19 cellular contexts compared by ENCODE assay signal in the genomic region with DNA sequence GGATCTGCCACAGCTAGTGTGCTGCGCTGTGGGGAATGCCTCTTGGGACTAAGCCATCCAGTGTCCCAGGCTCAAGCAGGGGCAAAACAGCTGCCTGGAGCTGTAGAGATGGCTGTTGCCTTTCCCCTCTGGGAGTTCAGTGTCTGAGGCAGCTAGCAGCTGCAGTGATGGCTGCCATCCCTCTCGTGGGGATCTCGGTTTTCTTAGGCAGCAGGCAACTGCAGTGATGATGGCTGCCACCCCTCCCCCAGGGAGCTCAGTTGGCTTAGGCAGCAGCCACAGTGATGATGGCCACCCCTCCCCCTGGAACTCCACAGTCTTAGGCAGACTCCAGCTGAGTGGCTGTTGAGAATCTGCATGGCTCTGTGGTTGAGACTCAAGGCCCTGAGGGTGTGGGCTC.
DNase-seq lines count a peak whose midpoint lies in the region; ATAC-seq and TF ChIP-seq lines count a peak whose summit lies in the region.
"Had no signal": no experiment of that assay in that cellular context is flagged by ENCODE, and none has a peak within 500 bp of the region (broad histone marks: within the 10 kb centered on the region; RNA-seq: fewer than 3 reads in every experiment).

No MANE protein-coding gene starts in this region.

- H2AK5ac ChIP-seq in trophoblast cell (ENCODE audit: low read length), result no peak overlapping the region

- no peaks in the 10 kb centered on the region for H3K36me3 ChIP-seq in BE2C
- peaks cover 0 to 2% of the 10 kb centered on the region in 2 experiments for H3K36me3 ChIP-seq in trophoblast cell (ENCODE audit: control insufficient read depth in 1 of 2, insufficient read depth in 2 of 2, low read length in 2 of 2)
- H3K36me3 ChIP-seq: Peyer's patch had no signal

- no peak overlapping the region for H3K27ac ChIP-seq in trophoblast cell (ENCODE audit: low read depth, low read length)
- H3K27ac ChIP-seq: 22Rv1, C4-2B, Peyer's patch had no signal

- no peak overlapping the region for H2AFZ ChIP-seq in trophoblast cell (ENCODE audit: insufficient read depth, low read length, poor library complexity)

- H3K18ac ChIP-seq in trophoblast cell (ENCODE audit: low read length), result no peak overlapping the region

- no peak overlapping the region for H3K4ac ChIP-seq in trophoblast cell (ENCODE audit: low read depth, low read length)

- H4K91ac ChIP-seq in trophoblast cell (ENCODE audit: low read depth, low read length), result no peak overlapping the region

- H3K36me3 Mint-ChIP-seq in WTC11, result no peaks in the 10 kb centered on the region
- no peaks in the 10 kb centered on the region for H3K36me3 Mint-ChIP-seq in activated naive CD8-positive, alpha-beta T cell treated with anti-CD3 and anti-CD28 coated beads for 36 hours
- H3K36me3 Mint-ChIP-seq: CD8-positive, alpha-beta memory T cell had no signal

- H3K4me3 Mint-ChIP-seq in WTC11, result no peak overlapping the region
- H3K4me3 Mint-ChIP-seq in activated naive CD8-positive, alpha-beta T cell treated with anti-CD3 and anti-CD28 coated beads for 36 hours, result no peak overlapping the region
- H3K4me3 Mint-ChIP-seq: CD8-positive, alpha-beta memory T cell had no signal

- no peak overlapping the region for H3K23ac ChIP-seq in trophoblast cell (ENCODE audit: low read length)

- H4K12ac ChIP-seq in trophoblast cell (ENCODE audit: low read depth, low read length), result no peak overlapping the region

- H3K79me1 ChIP-seq in trophoblast cell (ENCODE audit: low read length), result no peaks in the 10 kb centered on the region

- no peaks in the 10 kb centered on the region for H3K9me3 ChIP-seq in BE2C
- peaks cover 2% of the 10 kb centered on the region for H3K9me3 ChIP-seq in trophoblast cell (ENCODE audit: insufficient read depth, low read depth, low read length)
- H3K9me3 ChIP-seq: Peyer's patch had no signal

- no peak overlapping the region for H2BK12ac ChIP-seq in trophoblast cell (ENCODE audit: low read length)

- H3K4me3 ChIP-seq in BE2C (ENCODE audit: low read depth, low read length), result no peak overlapping the region
- H3K4me3 ChIP-seq in trophoblast cell (ENCODE audit: low read depth, low read length), result no peak overlapping the region
- H3K4me3 ChIP-seq: Peyer's patch had no signal

- H3K79me2 ChIP-seq in trophoblast cell (ENCODE audit: control insufficient read depth, insufficient read depth, low read length, poor library complexity), result no peaks in the 10 kb centered on the region

- no peak overlapping the region for H2BK120ac ChIP-seq in trophoblast cell (ENCODE audit: insufficient read depth, low read length, poor library complexity)

- CTCF ChIA-PET in WTC11 (lab: Charles Lee), result no interaction called here

- no peak for TF ChIP-seq CTCF in BE2C (IDR thresholded peaks at IDR 0.05; ENCODE audit: low read depth, low read length)
- no peak for TF ChIP-seq CTCF in WTC11 (IDR thresholded peaks at IDR 0.05)

- no peaks in the 10 kb centered on the region for H3K27me3 Mint-ChIP-seq in WTC11 (ENCODE audit: low read depth)
- H3K27me3 Mint-ChIP-seq in activated naive CD8-positive, alpha-beta T cell treated with anti-CD3 and anti-CD28 coated beads for 36 hours, result no peaks in the 10 kb centered on the region
- H3K27me3 Mint-ChIP-seq: CD8-positive, alpha-beta memory T cell had no signal

- peaks cover 16% of the 10 kb centered on the region for H3K4me1 ChIP-seq in BE2C
- H3K4me1 ChIP-seq in trophoblast cell (ENCODE audit: control insufficient read depth in 1 of 2, insufficient read depth in 2 of 2, low read length in 2 of 2), result no peaks in the 10 kb centered on the region
- H3K4me1 ChIP-seq: Peyer's patch had no signal

- no peak overlapping the region for H3K4me2 ChIP-seq in trophoblast cell (ENCODE audit: low read length)

- DNase-seq in BE2C, result peak; percentile 77
- DNase-seq in NCI-H2171 treated with DMSO at 0.1 percent for 48 hours (lab: John Stamatoyannopoulos, UW), result peak; percentile 48
- no peak for DNase-seq in WTC11 (ENCODE audit: low spot score)
- peak; percentile 30 for DNase-seq in myocyte (ENCODE audit: low read depth)
- no peak for DNase-seq in activated naive CD8-positive, alpha-beta T cell treated with anti-CD3 and anti-CD28 coated beads for 36 hours
- DNase-seq in COLO668 (lab: John Stamatoyannopoulos, UW; ENCODE audit: unreplicated experiment), result no peak
- no peak for DNase-seq in trophoblast cell
- DNase-seq in dermis blood vessel endothelial cell, result no peak
- DNase-seq: ACHN; CD8-positive, alpha-beta memory T cell; GF-D8; Karpas-422; MV-4-11; NCI-H1694; NCI-H69; NK-92 treated with Interleukin-12 subunit alpha and Interleukin-12 subunit beta, amount 100 ng/mL, for 24 hours; Peyer's patch had no signal

- H3K4me1 Mint-ChIP-seq in WTC11, result 0 out of 2 replicates have a peak, but pooled peaks cover 3% of the 10 kb centered on the region
- no peaks in the 10 kb centered on the region for H3K4me1 Mint-ChIP-seq in activated naive CD8-positive, alpha-beta T cell treated with anti-CD3 and anti-CD28 coated beads for 36 hours
- H3K4me1 Mint-ChIP-seq: CD8-positive, alpha-beta memory T cell had no signal

- H3K27ac Mint-ChIP-seq in WTC11, result no peak overlapping the region
- H3K27ac Mint-ChIP-seq in activated naive CD8-positive, alpha-beta T cell treated with anti-CD3 and anti-CD28 coated beads for 36 hours, result no peak overlapping the region
- H3K27ac Mint-ChIP-seq: CD8-positive, alpha-beta memory T cell had no signal

- H3K9ac ChIP-seq in trophoblast cell (ENCODE audit: low read length), result no peak overlapping the region

- peaks cover 10% of the 10 kb centered on the region for H3K9me3 Mint-ChIP-seq in WTC11
- H3K9me3 Mint-ChIP-seq in activated naive CD8-positive, alpha-beta T cell treated with anti-CD3 and anti-CD28 coated beads for 36 hours, result peaks cover 12% of the 10 kb centered on the region

- H3K27me3 ChIP-seq in BE2C (no peaks in the 10 kb centered on the region), trophoblast cell (ENCODE audit: insufficient read depth, low read length) (no peaks in the 10 kb centered on the region)
- H3K27me3 ChIP-seq: Peyer's patch had no signal

- no peak overlapping the region for H3K14ac ChIP-seq in trophoblast cell (ENCODE audit: low read length)

- peak; percentile 80 for ATAC-seq in WTC11

- H4K8ac ChIP-seq in trophoblast cell (ENCODE audit: low read depth, low read length), result no peak overlapping the region

- H2BK5ac ChIP-seq in trophoblast cell (ENCODE audit: low read depth, low read length, poor library complexity), result no peak overlapping the region

- POLR2A ChIA-PET in WTC11 (lab: Charles Lee), result no interaction called here

- no CpG with 5 or more reads among the region's 3 CpGs for WGBS in trophoblast cell (ENCODE audit: extremely low coverage, insufficient coverage, insufficient read length)

TF ChIP-seq in WTC11, 78 proteins besides CTCF, POLR2A, EP300 and RAD21:
- TF ChIP-seq USF1 (CRISPR knock-in tag; IDR thresholded peaks at IDR 0.05) (no peak), ZBTB21 (CRISPR knock-in tag; IDR thresholded peaks at IDR 0.05; ENCODE audit: borderline replicate concordance) (no peak), ETV6 (CRISPR knock-in tag; IDR thresholded peaks at IDR 0.05) (no peak)
- TF ChIP-seq, protein P1, sequence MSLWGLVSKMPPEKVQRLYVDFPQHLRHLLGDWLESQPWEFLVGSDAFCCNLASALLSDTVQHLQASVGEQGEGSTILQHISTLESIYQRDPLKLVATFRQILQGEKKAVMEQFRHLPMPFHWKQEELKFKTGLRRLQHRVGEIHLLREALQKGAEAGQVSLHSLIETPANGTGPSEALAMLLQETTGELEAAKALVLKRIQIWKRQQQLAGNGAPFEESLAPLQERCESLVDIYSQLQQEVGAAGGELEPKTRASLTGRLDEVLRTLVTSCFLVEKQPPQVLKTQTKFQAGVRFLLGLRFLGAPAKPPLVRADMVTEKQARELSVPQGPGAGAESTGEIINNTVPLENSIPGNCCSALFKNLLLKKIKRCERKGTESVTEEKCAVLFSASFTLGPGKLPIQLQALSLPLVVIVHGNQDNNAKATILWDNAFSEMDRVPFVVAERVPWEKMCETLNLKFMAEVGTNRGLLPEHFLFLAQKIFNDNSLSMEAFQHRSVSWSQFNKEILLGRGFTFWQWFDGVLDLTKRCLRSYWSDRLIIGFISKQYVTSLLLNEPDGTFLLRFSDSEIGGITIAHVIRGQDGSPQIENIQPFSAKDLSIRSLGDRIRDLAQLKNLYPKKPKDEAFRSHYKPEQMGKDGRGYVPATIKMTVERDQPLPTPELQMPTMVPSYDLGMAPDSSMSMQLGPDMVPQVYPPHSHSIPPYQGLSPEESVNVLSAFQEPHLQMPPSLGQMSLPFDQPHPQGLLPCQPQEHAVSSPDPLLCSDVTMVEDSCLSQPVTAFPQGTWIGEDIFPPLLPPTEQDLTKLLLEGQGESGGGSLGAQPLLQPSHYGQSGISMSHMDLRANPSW (CRISPR knock-in tag; conservative IDR thresholded peaks at IDR 0.05; ENCODE audit: low read depth), result no peak

Comparison
In these comparisons a context has a peak if more than half of its experiments do, and no peak if none do; other contexts are left out.
1. DNase-seq: peak in BE2C (single experiment), NCI-H2171 treated with DMSO at 0.1 percent for 48 hours (single experiment) and myocyte (single experiment); none in WTC11 (single experiment), activated naive CD8-positive, alpha-beta T cell treated with anti-CD3 and anti-CD28 coated beads for 36 hours (single experiment), COLO668 (single experiment), trophoblast cell (0 of 2) and dermis blood vessel endothelial cell (single experiment).